8 cellular contexts compared by ENCODE assay signal in the genomic region with DNA sequence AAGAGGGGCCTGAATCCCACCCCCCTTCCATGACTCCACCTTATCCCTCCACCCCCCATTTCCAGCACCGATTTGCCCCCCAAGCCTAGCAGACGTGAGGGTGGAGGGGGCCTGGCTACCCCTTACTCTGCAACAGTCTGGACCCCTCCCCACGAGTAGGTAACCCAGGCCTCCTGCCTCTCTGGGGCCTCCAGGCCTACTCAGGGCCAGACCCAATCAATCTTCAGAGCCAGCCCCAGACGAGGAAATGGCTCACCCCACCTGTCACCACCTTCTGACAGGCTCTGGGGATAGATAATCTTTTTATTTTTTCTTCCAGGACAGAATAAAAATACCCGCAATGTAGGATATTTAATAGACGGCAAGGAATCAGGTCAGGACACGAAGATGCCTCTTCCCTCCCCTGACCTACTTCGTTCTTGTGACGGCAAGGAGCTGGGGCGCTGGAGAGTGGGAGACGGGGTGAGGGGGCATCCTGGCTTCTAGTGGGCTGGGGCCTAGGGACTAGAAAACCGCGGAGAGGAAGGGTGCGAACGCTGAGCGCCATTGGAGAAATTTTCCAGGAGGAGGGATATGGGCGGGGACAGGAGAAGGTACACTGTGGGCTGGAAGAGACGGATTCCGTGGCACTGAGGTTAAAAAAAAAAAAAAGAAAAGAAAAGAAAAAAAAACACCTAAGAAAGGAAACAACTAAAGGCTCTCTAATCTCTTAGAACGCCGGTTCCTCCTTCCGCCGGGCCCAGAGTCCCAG. TPM values are rescaled to one million over a fixed set of nuclear protein-coding genes. Genes with fewer than 3 reads are reported as not detected.
DNase-seq lines count a peak whose midpoint lies in the region; ATAC-seq, FAIRE-seq and TF ChIP-seq lines count a peak whose summit lies in the region.

No MANE protein-coding gene starts in this region.

- CTCF ChIA-PET in CD4-positive, alpha-beta memory T cell (lab: Charles Lee; ENCODE audit: partially characterized antibody): interaction anchor here (0.6 to 7.5 kb wide), 43 partner anchors 8 to 327 kb away, joined by 3 to 289 read pairs (median 7); partner anchors contain the start of genes CWC25, FBXO47, LASP1 and LASP1NB

- in situ Hi-C loops in astrocyte of the spinal cord (cut with HindIII; ENCODE audit: low sequenced_read_pairs): no loop called here

- peak overlapping the region; percentile 96 to 100 (median 99) for H3K4me3 Mint-ChIP-seq in CD4-positive, alpha-beta memory T cell
- H3K4me3 Mint-ChIP-seq in stimulated activated naive B cell treated with anti-CD40 and anti-IgM and Interleukin-4, amounts not matched to agents 10 μg/mL and 1 μg/mL and 100 μg/mL, for 72 hours: peak overlapping the region; percentile 96 to 98

- H3K9me3 Mint-ChIP-seq in CD4-positive, alpha-beta memory T cell: peaks cover 0 to 24% (median 5%) of the 10 kb centered on the region in 8 donors
- peaks cover 0 to 3% of the 10 kb centered on the region in 2 donors for H3K9me3 Mint-ChIP-seq in stimulated activated naive B cell treated with anti-CD40 and anti-IgM and Interleukin-4, amounts not matched to agents 10 μg/mL and 1 μg/mL and 100 μg/mL, for 72 hours

- FAIRE-seq in D721Med (lab: Jason Lieb, UNC): no peak

- POLR2A ChIA-PET in CD4-positive, alpha-beta memory T cell (lab: Charles Lee; ENCODE audit: partially characterized antibody): interaction anchor here (0.6 to 5.3 kb wide), 30 partner anchors 13 to 447 kb away, joined by 3 to 76 read pairs (median 7); partner anchors contain the start of genes ARL5C, FBXL20, FBXO47 and LASP1

- peak overlapping the region; percentile 93 to 100 (median 98) for H3K27ac Mint-ChIP-seq in CD4-positive, alpha-beta memory T cell
- peak overlapping the region; percentile 84 for H3K27ac Mint-ChIP-seq in stimulated activated naive B cell treated with anti-CD40 and anti-IgM and Interleukin-4, amounts not matched to agents 10 μg/mL and 1 μg/mL and 100 μg/mL, for 72 hours

- H3K27me3 ChIP-seq in CD4-positive, alpha-beta memory T cell (ENCODE audit: insufficient read depth, low read length): no peaks in the 10 kb centered on the region

- DNase-seq in CD4-positive, alpha-beta memory T cell: peak; percentile 12 to 73 (median 28)
- DNase-seq in NCI-H226: peak; percentile 42
- DNase-seq in astrocyte of the spinal cord (ENCODE audit: low read depth, low spot score): no peak
- DNase-seq in inferior parietal cortex (ENCODE audit: extremely low spot score): peak; percentile 28
- DNase-seq in stimulated activated naive B cell treated with anti-CD40 and anti-IgM and Interleukin-4, amounts not matched to agents 10 μg/mL and 1 μg/mL and 100 μg/mL, for 72 hours: no peak
- DNase-seq in D721Med (ENCODE audit: insufficient read length, low spot score): no peak
- no peak for DNase-seq in NK-92 treated with Interleukin-12 subunit alpha and Interleukin-12 subunit beta, amount 100 ng/mL, for 24 hours (lab: John Stamatoyannopoulos, UW)
- DNase-seq in hepatic stellate cell (ENCODE audit: low spot score): no peak

- H3K9me3 ChIP-seq in CD4-positive, alpha-beta memory T cell (ENCODE audit: control insufficient read depth in 1 of 2, low read length in 2 of 2): no peaks in the 10 kb centered on the region

- peaks cover 3 to 18% of the 10 kb centered on the region in 2 donors for H3K27me3 Mint-ChIP-seq in CD4-positive, alpha-beta memory T cell
- peaks cover 50 to 55% of the 10 kb centered on the region in 2 donors for H3K27me3 Mint-ChIP-seq in stimulated activated naive B cell treated with anti-CD40 and anti-IgM and Interleukin-4, amounts not matched to agents 10 μg/mL and 1 μg/mL and 100 μg/mL, for 72 hours

- H3K36me3 Mint-ChIP-seq in CD4-positive, alpha-beta memory T cell: peaks cover 0 to 21% of the 10 kb centered on the region in 2 donors
- peaks cover 7 to 11% of the 10 kb centered on the region in 2 donors for H3K36me3 Mint-ChIP-seq in stimulated activated naive B cell treated with anti-CD40 and anti-IgM and Interleukin-4, amounts not matched to agents 10 μg/mL and 1 μg/mL and 100 μg/mL, for 72 hours

- H3K4me1 Mint-ChIP-seq in CD4-positive, alpha-beta memory T cell: peaks cover 28 to 62% (median 43%) of the 10 kb centered on the region in 4 donors
- peaks cover 31 to 40% of the 10 kb centered on the region in 2 donors for H3K4me1 Mint-ChIP-seq in stimulated activated naive B cell treated with anti-CD40 and anti-IgM and Interleukin-4, amounts not matched to agents 10 μg/mL and 1 μg/mL and 100 μg/mL, for 72 hours

- no peak for TF ChIP-seq CTCF in astrocyte of the spinal cord (IDR thresholded peaks at IDR 0.05; ENCODE audit: low read depth, low read length)
- TF ChIP-seq CTCF in D721Med (IDR thresholded peaks at IDR 0.05; ENCODE audit: insufficient read depth, missing control alignments): no peak

- peaks cover 33% of the 10 kb centered on the region for H3K4me1 ChIP-seq in CD4-positive, alpha-beta memory T cell (ENCODE audit: insufficient read depth, low read length)

- peak overlapping the region; percentile 0 to 98 for H3K4me3 ChIP-seq in CD4-positive, alpha-beta memory T cell (ENCODE audit: low read length in 2 of 2)
- H3K4me3 ChIP-seq in astrocyte of the spinal cord (ENCODE audit: low read depth, low read length): peak overlapping the region; percentile 72

- H3K27ac ChIP-seq in CD4-positive, alpha-beta memory T cell (ENCODE audit: low read depth, low read length): peak overlapping the region; percentile 66

- intact Hi-C loops in CD4-positive, alpha-beta memory T cell (cut with micrococcal nuclease): loop anchor here (2.0 to 5.0 kb wide), 7 partner anchors 86 to 475 kb away; partner anchors contain the start of genes CWC25, FBXO47, LASP1NB and PSMB3

- no peak for ATAC-seq in stimulated activated naive B cell treated with anti-CD40 and anti-IgM and Interleukin-4, amounts not matched to agents 10 μg/mL and 1 μg/mL and 100 μg/mL, for 72 hours (replicated peaks)

- H3K36me3 ChIP-seq in CD4-positive, alpha-beta memory T cell (ENCODE audit: insufficient read depth, low read length): no peaks in the 10 kb centered on the region

RNA-seq across cellular contexts. Expression of gene PLXDC1, which starts 0.9 kb away (rescaled TPM):
- 10 to 100 TPM; 15.8 to 16.4 TPM for total RNA-seq in CD4-positive, alpha-beta memory T cell
- polyA plus RNA-seq in CD4-positive, alpha-beta memory T cell: 1 to 10 TPM; 2.5 to 4.5 TPM

RNA-seq across cellular contexts. Expression of gene ARL5C, which starts 13.7 kb away (rescaled TPM):
- not detected for total RNA-seq in CD4-positive, alpha-beta memory T cell
- not detected for polyA plus RNA-seq in CD4-positive, alpha-beta memory T cell

RNA-seq across cellular contexts. Expression of gene CACNB1, which starts 45.2 kb away (rescaled TPM):
- total RNA-seq in CD4-positive, alpha-beta memory T cell: 10 to 100 TPM; 22.2 to 25.7 TPM
- polyA plus RNA-seq in CD4-positive, alpha-beta memory T cell: 1 to 10 TPM in 1 of 2 donors, under 1 TPM in 1; 0.20 to 2.0 TPM

RNA-seq across cellular contexts. Expression of gene RPL19, which starts 47.8 kb away (rescaled TPM):
- 1,000 to 10,000 TPM; 3,210 to 3,299 TPM for total RNA-seq in CD4-positive, alpha-beta memory T cell
- 1,000 to 10,000 TPM; 2,224 to 3,294 TPM for polyA plus RNA-seq in CD4-positive, alpha-beta memory T cell

Comparison
In these comparisons a context has a peak if more than half of its experiments do, and no peak if none do; other contexts are left out.
1. DNase-seq: peak in CD4-positive, alpha-beta memory T cell (5 of 5), NCI-H226 (single experiment) and inferior parietal cortex (single experiment); none in astrocyte of the spinal cord (single experiment), stimulated activated naive B cell treated with anti-CD40 and anti-IgM and Interleukin-4, amounts not matched to agents 10 μg/mL and 1 μg/mL and 100 μg/mL, for 72 hours (single experiment), D721Med (single experiment), NK-92 treated with Interleukin-12 subunit alpha and Interleukin-12 subunit beta, amount 100 ng/mL, for 24 hours (single experiment) and hepatic stellate cell (single experiment).